Comparison of ENCODE assay signal across 8 cellular contexts in genomic region chr6:2768125-2768524, GRCh38. TPM values are rescaled to one million over a fixed set of nuclear protein-coding genes. Genes with fewer than 3 reads are reported as not detected.
A peak's percentile ranks its signal among the peaks of the same experiment; 100 is the strongest.
DNase-seq lines count a peak whose midpoint lies in the region; ATAC-seq, FAIRE-seq and TF ChIP-seq lines count a peak whose summit lies in the region.

No MANE protein-coding gene starts in this region.

- no peak overlapping the region for H3K27ac ChIP-seq in endothelial cell of umbilical vein (ENCODE audit: insufficient read depth, low read depth, low read length)
- no peak overlapping the region for H3K27ac ChIP-seq in small intestine (ENCODE audit: low read depth in 1 of 2, low read length in 1 of 2)

- dilution Hi-C loops in endothelial cell of umbilical vein (cut with MboI; ENCODE audit: extremely low pct_ligation_motif_present, low sequenced_read_pairs): no loop called here

- FAIRE-seq in GM19239 (lab: Jason Lieb, UNC) (peak; percentile 54), endothelial cell of umbilical vein (lab: Jason Lieb, UNC) (no peak), small intestine (lab: Jason Lieb, UNC) (no peak)

- H3K36me3 ChIP-seq in endothelial cell of umbilical vein (ENCODE audit: control insufficient read depth in 2 of 2, extremely low read depth in 1 of 2, insufficient read depth in 2 of 2, low read length in 2 of 2): peaks cover 0 to 2% of the 10 kb centered on the region in 2 experiments
- peaks cover 0 to 2% of the 10 kb centered on the region in 2 donors for H3K36me3 ChIP-seq in small intestine (ENCODE audit: control insufficient read depth in 2 of 2, insufficient read depth in 2 of 2, low read length in 2 of 2)

- H3K4me1 ChIP-seq in endothelial cell of umbilical vein (ENCODE audit: control insufficient read depth, extremely low read depth, insufficient read depth, low read length): peaks cover 45% of the 10 kb centered on the region
- peaks cover 4 to 17% of the 10 kb centered on the region in 2 donors for H3K4me1 ChIP-seq in small intestine (ENCODE audit: control insufficient read depth in 2 of 2, insufficient read depth in 1 of 2, low read depth in 1 of 2, low read length in 1 of 2)

- peaks cover 73% of the 10 kb centered on the region for H3K79me2 ChIP-seq in endothelial cell of umbilical vein (ENCODE audit: control insufficient read depth, insufficient read depth, low read length)

- CTCF ChIA-PET in endothelial cell of umbilical vein (lab: Charles Lee): interaction anchor here (1.3 to 6.7 kb wide), 5 partner anchors 10 to 184 kb away, joined by 3 to 54 read pairs (median 12); partner anchors contain the start of gene MYLK4

- ATAC-seq in HG02884 (IDR thresholded peaks at IDR 0.05; ENCODE audit: unreplicated experiment): no peak
- no peak for ATAC-seq in GM19452 (IDR thresholded peaks at IDR 0.05; ENCODE audit: unreplicated experiment)

- WGBS in small intestine, 3 donors: 21 to 30% (median 23%) methylated on average over 5 of the region's 5 CpGs

- DNase-seq in GM19239 (ENCODE audit: insufficient read length, low spot score) (no peak), RKO (ENCODE audit: low spot score) (peak; percentile 21), endothelial cell of umbilical vein (ENCODE audit: low read depth, low spot score) (peak; percentile 35), retinal pigment epithelial cell (ENCODE audit: low read depth) (no peak), dermis blood vessel endothelial cell (no peak), small intestine (no peak)

- H3K27me3 ChIP-seq in endothelial cell of umbilical vein (ENCODE audit: control insufficient read depth in 2 of 2, insufficient read depth in 2 of 2, low read length in 2 of 2) (no peaks in the 10 kb centered on the region), small intestine (ENCODE audit: control insufficient read depth in 2 of 2, insufficient read depth in 2 of 2, low read length in 2 of 2) (no peaks in the 10 kb centered on the region)

- POLR2A ChIA-PET in endothelial cell of umbilical vein (lab: Charles Lee): interaction anchor here (3.9 kb wide), 1 partner anchor 15 kb away, joined by 12 read pairs; no protein-coding TSS in a partner anchor

- intact Hi-C loops in endothelial cell of umbilical vein (cut with micrococcal nuclease): loop anchor here (5.0 kb wide), 2 partner anchors 656 to 1156 kb away; no protein-coding TSS in a partner anchor

- peaks cover 6% of the 10 kb centered on the region for H4K20me1 ChIP-seq in endothelial cell of umbilical vein (replicated peaks; ENCODE audit: control insufficient read depth, extremely low read depth, insufficient read depth, low read length)

- no TSS peak for BruUV-seq in endothelial cell of umbilical vein (replicated peaks; lab: Mats Ljungman, UMichigan)

- H3K4me3 ChIP-seq in endothelial cell of umbilical vein (replicated peaks in 1 of 3; ENCODE audit: insufficient read depth in 1 of 3, low read depth in 1 of 3, low read length in 3 of 3): peak overlapping the region in 2 of 3 experiments; percentile 72 to 97
- H3K4me3 ChIP-seq in retinal pigment epithelial cell (ENCODE audit: low read length): peak overlapping the region; percentile 87
- H3K4me3 ChIP-seq in small intestine (ENCODE audit: low read depth in 1 of 2, low read length in 2 of 2): peak overlapping the region in 1 of 2 donors; percentile 13

- H3K9me3 ChIP-seq in endothelial cell of umbilical vein (replicated peaks; ENCODE audit: control insufficient read depth, insufficient read depth, low read length) (no peaks in the 10 kb centered on the region), small intestine (ENCODE audit: control insufficient read depth, low read depth) (no peaks in the 10 kb centered on the region)

- no peak overlapping the region for H2AFZ ChIP-seq in endothelial cell of umbilical vein (ENCODE audit: low read depth, low read length)

- H3K4me2 ChIP-seq in endothelial cell of umbilical vein (ENCODE audit: insufficient read depth, low read length): peak overlapping the region; percentile 99

- H3K9ac ChIP-seq in endothelial cell of umbilical vein (replicated peaks; ENCODE audit: extremely low read depth, insufficient read depth, low read length): peak overlapping the region; percentile 94

- no peaks in the 10 kb centered on the region for H3K9me1 ChIP-seq in endothelial cell of umbilical vein (replicated peaks; ENCODE audit: control insufficient read depth, extremely low read depth, insufficient read depth, low read length)

- no peak for TF ChIP-seq POLR2A in endothelial cell of umbilical vein (IDR thresholded peaks at IDR 0.05; ENCODE audit: low read depth, low read length)

- TF ChIP-seq CTCF in endothelial cell of umbilical vein (IDR thresholded peaks at IDR 0.05; ENCODE audit: extremely low read depth in 1 of 2, insufficient read depth in 1 of 2, low read depth in 1 of 2, low read length in 2 of 2): no peak
- no peak for TF ChIP-seq CTCF in retinal pigment epithelial cell (conservative IDR thresholded peaks at IDR 0.05; ENCODE audit: low read depth, low read length)

TF ChIP-seq in endothelial cell of umbilical vein, 7 proteins besides CTCF, POLR2A, EP300 and RAD21:
- TF ChIP-seq JUN (IDR thresholded peaks at IDR 0.05; ENCODE audit: borderline replicate concordance, insufficient read depth, insufficient read length, low read depth) (no peak), FOS (IDR thresholded peaks at IDR 0.05; ENCODE audit: borderline replicate concordance, insufficient read depth, low read length) (no peak), GATA2 (IDR thresholded peaks at IDR 0.05; ENCODE audit: insufficient read depth, insufficient read length, low read depth, low read length) (no peak), MAX (IDR thresholded peaks at IDR 0.05; ENCODE audit: insufficient read depth, insufficient read length) (no peak), POLR2AphosphoS5 (IDR thresholded peaks at IDR 0.05; ENCODE audit: insufficient read depth, low read depth, low read length) (no peak), EZH2 (IDR thresholded peaks at IDR 0.05; ENCODE audit: borderline replicate concordance, low read depth, low read length, severe bottlenecking) (no peak), MYC (IDR thresholded peaks at IDR 0.05; ENCODE audit: low read depth, low read length) (no peak)

RNA-seq across cellular contexts. Expression of gene WRNIP1, which starts 2.9 kb away (rescaled TPM):
- total RNA-seq in endothelial cell of umbilical vein (47.7 and 50.1 TPM in 2 replicates), dermis blood vessel endothelial cell (73.6 and 77.3 TPM in 2 replicates)
- polyA plus RNA-seq in endothelial cell of umbilical vein (54.5 and 68.9 TPM in 2 replicates), small intestine (10 to 100 TPM; 35.1 to 52.2 (median 45.4) TPM)
- 56.2 and 64.2 TPM in 2 replicates for polyA plus RNA-seq in endothelial cell of umbilical vein (2011; cell fraction: cytosol; rRNA removed)
- 59.4 and 59.7 TPM in 2 replicates for polyA plus RNA-seq in endothelial cell of umbilical vein (2011; cell fraction: nucleus; rRNA removed)
- 44.9 and 45.1 TPM in 2 replicates for polyA plus RNA-seq in endothelial cell of umbilical vein (2012)
- polyA minus RNA-seq in endothelial cell of umbilical vein: 55.8 and 60.5 TPM in 2 replicates
- 27.8 TPM for polyA minus RNA-seq in endothelial cell of umbilical vein (2011; cell fraction: cytosol; rRNA and poly(A)+ RNA removed)
- 26.4 and 31.4 TPM in 2 replicates for polyA minus RNA-seq in endothelial cell of umbilical vein (2011; cell fraction: nucleus; rRNA and poly(A)+ RNA removed)

RNA-seq across cellular contexts. Expression of gene MYLK4, which starts 17.4 kb away (rescaled TPM):
- total RNA-seq in endothelial cell of umbilical vein (0.32 and 0.62 TPM in 2 replicates), dermis blood vessel endothelial cell (0.51 and 0.65 TPM in 2 replicates)
- polyA plus RNA-seq in endothelial cell of umbilical vein (0.29 and 0.41 TPM in 2 replicates), small intestine (under 1 TPM; under 0.01 to 0.37 (median 0.27) TPM)
- 0.23 and 0.27 TPM in 2 replicates for polyA plus RNA-seq in endothelial cell of umbilical vein (2011; cell fraction: cytosol; rRNA removed)
- polyA plus RNA-seq in endothelial cell of umbilical vein (2011; cell fraction: nucleus; rRNA removed): 1.9 and 2.3 TPM in 2 replicates
- polyA plus RNA-seq in endothelial cell of umbilical vein (2012): 0.42 and 0.44 TPM in 2 replicates
- polyA minus RNA-seq in endothelial cell of umbilical vein: 0.51 and 0.78 TPM in 2 replicates
- polyA minus RNA-seq in endothelial cell of umbilical vein (2011; cell fraction: cytosol; rRNA and poly(A)+ RNA removed): not detected
- polyA minus RNA-seq in endothelial cell of umbilical vein (2011; cell fraction: nucleus; rRNA and poly(A)+ RNA removed): 0.87 and 0.91 TPM in 2 replicates

Comparison
In these comparisons a context has a peak if more than half of its experiments do, and no peak if none do; other contexts are left out.
1. DNase-seq: peak in RKO (single experiment) and endothelial cell of umbilical vein (single experiment); none in GM19239 (single experiment), retinal pigment epithelial cell (single experiment), dermis blood vessel endothelial cell (single experiment) and small intestine (single experiment).